ENCODE assay signal across 8 cellular contexts in genomic region chr3:49295489-49296058, GRCh38. TPM values are rescaled to one million over a fixed set of nuclear protein-coding genes. Genes with fewer than 3 reads are reported as not detected.
DNase-seq lines count a peak whose midpoint lies in the region; ATAC-seq, FAIRE-seq and TF ChIP-seq lines count a peak whose summit lies in the region.

No MANE protein-coding gene starts in this region.

- no peaks in the 10 kb centered on the region for H3K9me3 Mint-ChIP-seq in HFFc6

- no peaks in the 10 kb centered on the region for H3K27me3 Mint-ChIP-seq in HFFc6 (ENCODE audit: insufficient read depth)

- peak; percentile 81 for TF ChIP-seq CTCF in HFFc6 (IDR thresholded peaks at IDR 0.05)

- ATAC-seq in HG02642 (IDR thresholded peaks at IDR 0.05; ENCODE audit: poor library complexity, unreplicated experiment) (no peak), HG02840 (IDR thresholded peaks at IDR 0.05; ENCODE audit: low FRiP score, unreplicated experiment) (no peak)

- DNase-seq in COLO668 (lab: John Stamatoyannopoulos, UW; ENCODE audit: unreplicated experiment) = peak; percentile 1
- DNase-seq in HFFc6 = peak; percentile 33
- DNase-seq in activated CD4-positive, alpha-beta T cell treated with anti-CD3 and anti-CD28 coated beads for 24 hours (ENCODE audit: low read depth in 2 of 2) = peak; percentile 8 to 14
- peak; percentile 48 for DNase-seq in fibroblast of gingiva (ENCODE audit: low read depth)
- peak; percentile 29 for DNase-seq in retina
- no peak for DNase-seq in RCC 7860 (ENCODE audit: low spot score)

- no peak for FAIRE-seq in RCC 7860 (lab: Jason Lieb, UNC)

- peaks cover 32% of the 10 kb centered on the region for H3K36me3 Mint-ChIP-seq in HFFc6 (ENCODE audit: low read depth)

- no peak overlapping the region for H3K27ac Mint-ChIP-seq in HFFc6

- H3K4me1 Mint-ChIP-seq in HFFc6 (ENCODE audit: low read depth) = peaks cover 7% of the 10 kb centered on the region

- H3K4me3 Mint-ChIP-seq in HFFc6 = no peak overlapping the region

RNA-seq across cellular contexts. Expression of gene C3orf62, which starts 18.5 kb away (rescaled TPM):
- 1 to 10 TPM; 2.4 to 3.5 (median 2.9) TPM for total RNA-seq in HFFc6 (2021; fragmentation: NEBNext Ultra II Directional; extraction: Animal tissue kit (Norgen Biotek cat#: 25700))

RNA-seq across cellular contexts. Expression of gene USP4, which starts 44.3 kb away (rescaled TPM):
- total RNA-seq in HFFc6 (2021; fragmentation: NEBNext Ultra II Directional; extraction: Animal tissue kit (Norgen Biotek cat#: 25700)) = 10 to 100 TPM; 41.4 to 48.3 (median 44.8) TPM
